ENCODE assay signal across 17 cellular contexts in genomic region chr13:83716121-83716520, GRCh38.
DNase-seq lines count a peak whose midpoint lies in the region; ATAC-seq and TF ChIP-seq lines count a peak whose summit lies in the region.
"Had no signal": no experiment of that assay in that cellular context is flagged by ENCODE, and none has a peak within 500 bp of the region (broad histone marks: within the 10 kb centered on the region; RNA-seq: fewer than 3 reads in every experiment).

No MANE protein-coding gene starts in this region.

- H3K36me3 ChIP-seq in SK-N-SH (replicated peaks in 1 of 2; ENCODE audit: control insufficient read depth in 1 of 2, insufficient read depth in 2 of 2, low read length in 1 of 2), result no peaks in the 10 kb centered on the region

- CTCF ChIA-PET in SK-N-SH (lab: Yijun Ruan, JAX), result no interaction called here

- H3K79me2 ChIP-seq in SK-N-SH (ENCODE audit: insufficient read depth), result no peaks in the 10 kb centered on the region

- no peak for TF ChIP-seq EP300 in SK-N-SH (IDR thresholded peaks at IDR 0.05; ENCODE audit: borderline replicate concordance in 1 of 2, low read depth in 1 of 2, low read length in 1 of 2)

- no peaks in the 10 kb centered on the region for H3K4me1 ChIP-seq in SK-N-SH (ENCODE audit: control insufficient read depth in 1 of 2, insufficient read depth in 2 of 2, low read depth in 1 of 2, low read length in 1 of 2)

- H3F3A ChIP-seq in SK-N-SH (replicated peaks; ENCODE audit: insufficient read depth), result no peaks in the 10 kb centered on the region

- no peaks in the 10 kb centered on the region for H4K20me1 ChIP-seq in SK-N-SH (ENCODE audit: insufficient read depth)

- no peak for TF ChIP-seq RAD21 in SK-N-SH (IDR thresholded peaks at IDR 0.05; ENCODE audit: low read length)

- H3K9me2 ChIP-seq in SK-N-SH, result no peaks in the 10 kb centered on the region

- no peak overlapping the region for H3K4me2 ChIP-seq in SK-N-SH

- WGBS in SK-N-SH (ENCODE audit: low lambda C conversion rate), result 23% methylated on average over 6 of the region's 6 CpGs

- no peaks in the 10 kb centered on the region for H3K27me3 ChIP-seq in SK-N-SH (ENCODE audit: insufficient read depth)

- DNase-seq in SK-N-SH (no peak), RPMI7951 (ENCODE audit: low read depth) (peak; percentile 13), fibroblast of mammary gland (ENCODE audit: low read depth) (peak; percentile 45), stromal cell of bone marrow (ENCODE audit: low read depth) (peak; percentile 14), NCI-H1694 (lab: John Stamatoyannopoulos, UW) (no peak)
- DNase-seq in activated CD4-positive, alpha-beta T cell treated with anti-CD3 and anti-CD28 coated beads for 4 hours, result no peak
- DNase-seq: GF-D8, GM23248, MV-4-11, NCI-H1105 treated with DMSO at 0.1 percent for 48 hours, NCI-H446 treated with DMSO at 0.1 percent for 48 hours, NCI-H69, SIG-M5 had no signal

- TF ChIP-seq CTCF in SK-N-SH (IDR thresholded peaks at IDR 0.05) (no peak), fibroblast of mammary gland (conservative IDR thresholded peaks at IDR 0.05; ENCODE audit: control insufficient read depth, insufficient read depth, low read depth, low read length) (no peak)

- ATAC-seq in SK-N-SH treated with all-trans-retinoic acid at 6 μM for 48 hours (no peak), GM18868 (IDR thresholded peaks at IDR 0.05; ENCODE audit: unreplicated experiment) (no peak)

- H3K9me3 ChIP-seq in SK-N-SH, result no peaks in the 10 kb centered on the region

- H3K27ac ChIP-seq in SK-N-SH (ENCODE audit: low read depth in 2 of 2, low read length in 1 of 2), result no peak overlapping the region
- H3K27ac ChIP-seq: 22Rv1, C4-2B, GM23248 had no signal

- POLR2A ChIA-PET in SK-N-SH (lab: Yijun Ruan, JAX), result no interaction called here

- H3K4me3 ChIP-seq in SK-N-SH (ENCODE audit: low read depth in 2 of 2, low read length in 1 of 2) (no peak overlapping the region), fibroblast of mammary gland (ENCODE audit: control insufficient read depth, low read depth, low read length) (no peak overlapping the region)
- H3K4me3 ChIP-seq: GM23248 had no signal

- H3K9ac ChIP-seq in SK-N-SH, result no peak overlapping the region
- H3K9ac ChIP-seq: GM23248 had no signal

- no peak overlapping the region for H2AFZ ChIP-seq in SK-N-SH (ENCODE audit: low read depth)
- H2AFZ ChIP-seq: GM23248 had no signal

TF ChIP-seq in SK-N-SH treated with all-trans-retinoic acid at 6 μM for 48 hours, 23 proteins besides CTCF, POLR2A, EP300 and RAD21:
- TF ChIP-seq ZNF70 (CRISPR knock-in tag; IDR thresholded peaks at IDR 0.05) (no peak), ESRRG (CRISPR knock-in tag; IDR thresholded peaks at IDR 0.05) (no peak), TOX (CRISPR knock-in tag; IDR thresholded peaks at IDR 0.05; ENCODE audit: borderline replicate concordance) (0 out of 2 replicates have a peak, but pooled peaks have one; percentile 19), POU6F1 (CRISPR knock-in tag; IDR thresholded peaks at IDR 0.05; ENCODE audit: borderline replicate concordance, low read depth) (no peak)

TF ChIP-seq in SK-N-SH, 30 proteins besides CTCF, POLR2A, EP300 and RAD21:
- no peak for TF ChIP-seq FOXM1 (IDR thresholded peaks at IDR 0.05; ENCODE audit: low read depth)
- no peak for TF ChIP-seq ELF1 (IDR thresholded peaks at IDR 0.05)
- TF ChIP-seq REST (IDR thresholded peaks at IDR 0.05; ENCODE audit: low read depth, low read length), result no peak
- no peak for TF ChIP-seq TAF1 (IDR thresholded peaks at IDR 0.05; ENCODE audit: borderline replicate concordance, low read depth, low read length)
- no peak for TF ChIP-seq TEAD4 (IDR thresholded peaks at IDR 0.05; ENCODE audit: borderline replicate concordance, insufficient read depth)
- no peak for TF ChIP-seq SMC3 (IDR thresholded peaks at IDR 0.05; ENCODE audit: low read depth, low read length)
- no peak for TF ChIP-seq GABPA (IDR thresholded peaks at IDR 0.05; ENCODE audit: low read depth)
- no peak for TF ChIP-seq USF1 (IDR thresholded peaks at IDR 0.05; ENCODE audit: borderline replicate concordance, low read depth)
- TF ChIP-seq GATA2 (CRISPR knock-in tag; IDR thresholded peaks at IDR 0.05), result no peak
- no peak for TF ChIP-seq RFX5 (IDR thresholded peaks at IDR 0.05; ENCODE audit: low read length)
- no peak for TF ChIP-seq MXI1 (IDR thresholded peaks at IDR 0.05; ENCODE audit: low read depth, low read length)
- no peak for TF ChIP-seq RXRA (IDR thresholded peaks at IDR 0.05; ENCODE audit: borderline replicate concordance, low read depth)
- no peak for TF ChIP-seq JUND (IDR thresholded peaks at IDR 0.05)

Comparison
In these comparisons a context has a peak if more than half of its experiments do, and no peak if none do; other contexts are left out.
1. DNase-seq: peak in RPMI7951 (single experiment), fibroblast of mammary gland (single experiment) and stromal cell of bone marrow (single experiment); none in SK-N-SH (single experiment), NCI-H1694 (single experiment) and activated CD4-positive, alpha-beta T cell treated with anti-CD3 and anti-CD28 coated beads for 4 hours (0 of 2).